24 cellular contexts compared by ENCODE assay signal in the genomic region with DNA sequence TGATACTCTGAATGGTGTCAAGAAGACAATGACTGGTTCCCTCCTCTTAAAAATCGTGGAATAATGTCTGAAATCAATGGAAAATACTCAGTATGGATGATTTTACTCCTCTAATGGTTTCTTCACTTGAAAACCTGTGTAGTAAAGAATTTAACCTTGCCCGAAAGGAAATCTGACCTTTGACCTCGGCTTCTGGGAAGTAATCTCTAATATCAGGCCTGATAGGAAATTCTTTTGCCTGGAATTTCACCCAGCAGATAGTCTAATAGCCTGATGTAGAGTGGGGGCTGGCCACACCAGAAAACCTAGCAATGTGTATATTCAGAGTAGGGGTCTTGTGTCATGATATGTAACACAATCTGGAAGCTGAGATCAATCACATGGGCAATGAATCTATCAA.
"Had no signal": no experiment of that assay in that cellular context is flagged by ENCODE, and none has a peak within 500 bp of the region (broad histone marks: within the 10 kb centered on the region; RNA-seq: fewer than 3 reads in every experiment).

No MANE protein-coding gene starts in this region.

- H3K27ac ChIP-seq: neutrophil, pancreas, prostate gland, skin epidermis, stomach, testis, tibial artery, transverse colon, upper lobe of right lung, uterus had no signal

- H3K36me3 ChIP-seq: neutrophil, pancreas, prostate gland, stomach, tibial artery, transverse colon, upper lobe of right lung, uterus had no signal

- H3K4me1 ChIP-seq: prostate gland, testis, upper lobe of right lung, uterus had no signal

- H3K9me3 ChIP-seq: neutrophil, pancreas, prostate gland, stomach, testis, tibial artery, transverse colon, upper lobe of right lung, uterus had no signal

- H3K27me3 ChIP-seq: neutrophil, pancreas, stomach, testis, tibial artery, transverse colon, upper lobe of right lung, uterus had no signal

- ATAC-seq: naive thymus-derived CD8-positive, alpha-beta T cell; natural killer cell treated with Interleukin-12 subunit alpha and Interleukin-12 subunit beta and Interleukin-15 and Interleukin-18, amount 100 ng/mL, for 72 hours; right cardiac atrium; sciatic nerve; stimulated activated effector memory CD8-positive, alpha-beta T cell treated with anti-CD3 and anti-CD28 coated beads, Interleukin-12 subunit alpha, Interleukin-12 subunit beta, amount 100 ng/mL, for 72 hours; stimulated activated naive B cell treated with anti-CD40 and anti-IgM and Interleukin-4, amounts not matched to agents 10 μg/mL and 1 μg/mL and 100 μg/mL, for 72 hours had no signal

- H3K4me3 ChIP-seq: pancreas, prostate gland, skin epidermis, stomach, testis, tibial artery, transverse colon, upper lobe of right lung, uterus had no signal

- DNase-seq: naive B cell; naive thymus-derived CD8-positive, alpha-beta T cell; nephron progenitor cell; nucleus accumbens; pancreas; right cardiac atrium; stimulated activated CD4-positive, alpha-beta T cell treated with anti-CD3 and anti-CD28 coated beads, Interleukin-15, amount 100 ng/mL, for 24 hours; stimulated activated CD4-positive, alpha-beta T cell treated with anti-CD3 and anti-CD28 coated beads, Interleukin-2, amount 100 ng/mL, for 24 hours; stimulated activated CD4-positive, alpha-beta T cell treated with anti-CD3 and anti-CD28 coated beads, Interleukin-2, amount 100 ng/mL, for 48 hours; stimulated activated CD4-positive, alpha-beta T cell treated with anti-CD3 and anti-CD28 coated beads, Interleukin-4, amount 100 ng/mL, for 24 hours; stimulated activated naive B cell treated with anti-CD40 and anti-IgM and Interleukin-4, amounts not matched to agents 10 μg/mL and 1 μg/mL and 100 μg/mL, for 72 hours; stimulated activated naive CD4-positive, alpha-beta T cell treated with Interleukin-2 at 50 U/mL for 16 hours; stomach; testis; tibial artery; transverse colon; upper lobe of right lung; uterus had no signal
